8 cellular contexts compared by ENCODE assay signal in the genomic region with DNA sequence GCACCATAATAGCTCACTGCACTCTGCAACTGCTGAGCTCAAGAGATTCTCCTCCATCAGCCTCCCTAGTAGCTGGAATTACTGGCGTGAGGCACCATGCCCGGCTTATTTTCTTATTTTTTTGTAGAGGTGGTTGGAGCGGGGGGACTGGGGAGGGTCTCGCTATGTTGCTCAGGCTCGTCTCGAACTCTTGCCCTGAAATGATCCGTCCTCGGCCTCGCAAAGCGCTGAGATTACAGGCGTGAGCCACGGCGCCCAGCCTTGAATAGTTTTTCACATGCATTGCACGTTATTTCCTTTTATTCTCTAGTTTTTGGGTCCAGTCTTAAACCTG. TPM values are rescaled to one million over a fixed set of nuclear protein-coding genes. Genes with fewer than 3 reads are reported as not detected.
A peak's percentile ranks its signal among the peaks of the same experiment; 100 is the strongest.
DNase-seq lines count a peak whose midpoint lies in the region; ATAC-seq, FAIRE-seq and TF ChIP-seq lines count a peak whose summit lies in the region.

No MANE protein-coding gene starts in this region.

- H3F3A ChIP-seq in neural progenitor cell (ENCODE audit: low read depth), result peaks cover 18% of the 10 kb centered on the region

- H3K79me2 ChIP-seq in neural progenitor cell (ENCODE audit: low read depth), result peaks cover 34% of the 10 kb centered on the region

- no peaks in the 10 kb centered on the region for H3K36me3 ChIP-seq in MG63
- H3K36me3 ChIP-seq in neural progenitor cell, result no peaks in the 10 kb centered on the region

- no peak overlapping the region for H2AFZ ChIP-seq in neural progenitor cell (replicated peaks)

- H3K9ac ChIP-seq in neural progenitor cell, result no peak overlapping the region

- no peak for FAIRE-seq in GM19239 (lab: Jason Lieb, UNC)

- ATAC-seq in effector memory CD8-positive, alpha-beta T cell (replicated peaks), result peak; percentile 6
- no peak for ATAC-seq in HG02973 (IDR thresholded peaks at IDR 0.05; ENCODE audit: unreplicated experiment)

- peak overlapping the region; percentile 98 to 99 for H3K4me3 Mint-ChIP-seq in effector memory CD8-positive, alpha-beta T cell
- peak overlapping the region; percentile 96 for H3K4me3 Mint-ChIP-seq in neural progenitor cell

- no peaks in the 10 kb centered on the region for H3K9me3 ChIP-seq in MG63
- no peaks in the 10 kb centered on the region for H3K9me3 ChIP-seq in neural progenitor cell (ENCODE audit: low read depth)

- H3K4me2 ChIP-seq in neural progenitor cell, result peak overlapping the region; percentile 37

- DNase-seq in MG63, result no peak
- DNase-seq in effector memory CD8-positive, alpha-beta T cell, result no peak
- DNase-seq in neural progenitor cell (ENCODE audit: low spot score), result no peak
- no peak for DNase-seq in germinal center (ENCODE audit: low spot score)
- DNase-seq in GM19239 (ENCODE audit: insufficient read length, low spot score), result no peak
- DNase-seq in COLO668 (lab: John Stamatoyannopoulos, UW; ENCODE audit: unreplicated experiment), result no peak

- peaks cover 28 to 30% of the 10 kb centered on the region in 2 donors for H3K4me1 Mint-ChIP-seq in effector memory CD8-positive, alpha-beta T cell (ENCODE audit: low read depth in 2 of 2)
- H3K4me1 Mint-ChIP-seq in neural progenitor cell, result peaks cover 13% of the 10 kb centered on the region

- H3K36me3 Mint-ChIP-seq in effector memory CD8-positive, alpha-beta T cell (ENCODE audit: insufficient read depth), result peaks cover 25% of the 10 kb centered on the region
- H3K36me3 Mint-ChIP-seq in neural progenitor cell, result peaks cover 8% of the 10 kb centered on the region

- H3K27ac ChIP-seq in C4-2B (peak overlapping the region; percentile 90), neural progenitor cell (no peak overlapping the region)

- peak overlapping the region; percentile 89 for H3K4me3 ChIP-seq in MG63
- no peak overlapping the region for H3K4me3 ChIP-seq in neural progenitor cell

- peaks cover under 1% of the 10 kb centered on the region for H4K20me1 ChIP-seq in neural progenitor cell (ENCODE audit: low read depth)

- H3K4me1 ChIP-seq in neural progenitor cell, result peaks cover 3% of the 10 kb centered on the region

- peak overlapping the region; percentile 97 to 99 for H3K27ac Mint-ChIP-seq in effector memory CD8-positive, alpha-beta T cell
- peak overlapping the region; percentile 94 for H3K27ac Mint-ChIP-seq in neural progenitor cell

- H3K27me3 Mint-ChIP-seq in effector memory CD8-positive, alpha-beta T cell, result no peaks in the 10 kb centered on the region
- H3K27me3 Mint-ChIP-seq in neural progenitor cell (ENCODE audit: insufficient read depth, low read depth), result no peaks in the 10 kb centered on the region

- H3K27me3 ChIP-seq in MG63, result no peaks in the 10 kb centered on the region
- H3K27me3 ChIP-seq in neural progenitor cell, result no peaks in the 10 kb centered on the region

- no peaks in the 10 kb centered on the region for H3K9me3 Mint-ChIP-seq in effector memory CD8-positive, alpha-beta T cell
- H3K9me3 Mint-ChIP-seq in neural progenitor cell, result no peaks in the 10 kb centered on the region

- no peak for TF ChIP-seq CTCF in C4-2B (conservative IDR thresholded peaks at IDR 0.05)
- TF ChIP-seq CTCF in neural progenitor cell (IDR thresholded peaks at IDR 0.05), result no peak

RNA-seq across cellular contexts. Expression of gene LAMTOR4, which starts 0.5 kb away (rescaled TPM):
- 54.8 and 74.5 TPM in 2 replicates for total RNA-seq in MG63 (2014; rRNA removed; shearing (Covaris generic); ENCODE audit: low replicate concordance)
- 70.5 and 123 TPM in 2 replicates for total RNA-seq in neural progenitor cell (ENCODE audit: low replicate concordance)

RNA-seq across cellular contexts. Expression of gene TRAPPC14, which starts 10.3 kb away (rescaled TPM):
- 0.22 and 3.0 TPM in 2 replicates for total RNA-seq in MG63 (2014; rRNA removed; shearing (Covaris generic); ENCODE audit: low replicate concordance)
- 4.3 and 13.3 TPM in 2 replicates for total RNA-seq in neural progenitor cell (ENCODE audit: low replicate concordance)

RNA-seq across cellular contexts. Expression of gene GAL3ST4, which starts 20.2 kb away (rescaled TPM):
- 0.44 TPM in 1 of 2 replicates, not detected in the other for total RNA-seq in MG63 (2014; rRNA removed; shearing (Covaris generic); ENCODE audit: low replicate concordance)
- 0.90 and 2.5 TPM in 2 replicates for total RNA-seq in neural progenitor cell (ENCODE audit: low replicate concordance)

RNA-seq across cellular contexts. Expression of gene MBLAC1, which starts 21.4 kb away (rescaled TPM):
- total RNA-seq in MG63 (2014; rRNA removed; shearing (Covaris generic); ENCODE audit: low replicate concordance), result 1.9 TPM in 1 of 2 replicates, not detected in the other
- total RNA-seq in neural progenitor cell (ENCODE audit: low replicate concordance), result 1.6 and 2.7 TPM in 2 replicates

RNA-seq across cellular contexts. Expression of gene CNPY4, which starts 28.8 kb away (rescaled TPM):
- 11.4 and 26.6 TPM in 2 replicates for total RNA-seq in MG63 (2014; rRNA removed; shearing (Covaris generic); ENCODE audit: low replicate concordance)
- total RNA-seq in neural progenitor cell (ENCODE audit: low replicate concordance), result 25.8 and 26.7 TPM in 2 replicates
